10 cellular contexts compared by ENCODE assay signal in the genomic region with DNA sequence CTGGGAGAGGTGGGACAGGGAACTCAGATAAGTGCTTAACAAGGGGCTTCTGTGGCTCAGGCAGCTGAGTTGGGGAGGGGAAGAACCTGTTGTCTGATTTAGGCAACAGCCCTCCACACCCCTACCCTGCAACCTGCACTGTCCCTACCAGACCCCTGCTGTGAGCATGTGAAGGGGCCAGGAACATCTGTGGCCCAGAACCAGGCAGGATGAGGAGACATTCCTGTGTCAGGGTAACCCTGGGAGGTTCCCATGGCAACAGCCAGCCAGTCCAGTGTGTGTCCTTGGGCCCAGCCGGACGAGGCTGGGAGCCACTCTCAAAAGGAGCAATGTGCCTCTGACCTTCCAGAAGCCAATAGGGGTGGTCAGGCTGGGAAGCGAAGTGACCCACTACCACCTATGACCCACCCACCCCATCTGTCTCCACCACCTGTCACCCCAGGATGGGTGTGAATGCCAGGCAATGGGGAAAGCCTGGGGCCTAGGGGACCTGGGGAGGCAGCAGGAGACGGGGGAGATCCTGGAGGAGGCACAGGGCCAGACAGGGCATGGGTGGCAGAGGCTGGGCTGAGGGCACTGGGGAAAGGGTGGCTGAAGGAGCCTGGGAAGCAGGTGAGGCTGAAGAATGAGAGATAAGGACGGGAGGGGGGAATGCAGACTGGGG. TPM values are rescaled to one million over a fixed set of nuclear protein-coding genes. Genes with fewer than 3 reads are reported as not detected.
A peak's percentile ranks its signal among the peaks of the same experiment; 100 is the strongest.
DNase-seq lines count a peak whose midpoint lies in the region; ATAC-seq and TF ChIP-seq lines count a peak whose summit lies in the region.
"Had no signal": no experiment of that assay in that cellular context is flagged by ENCODE, and none has a peak within 500 bp of the region (broad histone marks: within the 10 kb centered on the region; RNA-seq: fewer than 3 reads in every experiment).

No MANE protein-coding gene starts in this region.

- peak overlapping the region; percentile 86 for H3K27ac ChIP-seq in CD4-positive, CD25-positive, alpha-beta regulatory T cell (ENCODE audit: insufficient read depth, low read length, poor library complexity, severe bottlenecking)
- H3K27ac ChIP-seq in H9 (ENCODE audit: insufficient read length, low read depth, low read length) (no peak overlapping the region), mesodermal cell (ENCODE audit: low read depth, low read length, severe bottlenecking) (peak overlapping the region; percentile 16)

- no peak overlapping the region for H3K56ac ChIP-seq in H9 (ENCODE audit: insufficient read length, low read depth, low read length)

- H3K9me3 ChIP-seq in CD4-positive, CD25-positive, alpha-beta regulatory T cell (ENCODE audit: control insufficient read depth in 2 of 2, low read length in 2 of 2) = no peaks in the 10 kb centered on the region
- H3K9me3 ChIP-seq in H9 (ENCODE audit: control insufficient read depth, low read depth, low read length) = no peaks in the 10 kb centered on the region
- H3K9me3 ChIP-seq in mesodermal cell (ENCODE audit: control insufficient read depth, low read length) = no peaks in the 10 kb centered on the region
- H3K9me3 ChIP-seq: neutrophil had no signal

- no peaks in the 10 kb centered on the region for H3K79me1 ChIP-seq in H9 (ENCODE audit: insufficient read depth, low read depth, low read length, poor library complexity, severe bottlenecking)

- H3K4me1 ChIP-seq in CD4-positive, CD25-positive, alpha-beta regulatory T cell (ENCODE audit: control insufficient read depth, insufficient read depth, low read length, poor library complexity, severe bottlenecking) = peaks cover 65% of the 10 kb centered on the region
- H3K4me1 ChIP-seq in H9 (ENCODE audit: insufficient read depth, low read length) (peaks cover 3% of the 10 kb centered on the region; the same call in 1 of the 2 replicates), mesodermal cell (ENCODE audit: control insufficient read depth, insufficient read depth, low read length, poor library complexity, severe bottlenecking) (peaks cover 11% of the 10 kb centered on the region)

- no peak overlapping the region for H2BK5ac ChIP-seq in H9 (ENCODE audit: insufficient read length, low read length)

- H3K36me3 Mint-ChIP-seq in CD4-positive, CD25-positive, alpha-beta regulatory T cell = peaks cover 10% of the 10 kb centered on the region
- peaks cover 0 to 5% (median 0%) of the 10 kb centered on the region in 3 experiments; a peak in 3 of 7 replicates for H3K36me3 Mint-ChIP-seq in H9 (ENCODE audit: insufficient read depth in 1 of 3, low read depth in 3 of 3)

- H3K23ac ChIP-seq in H9 (ENCODE audit: insufficient read length, low read depth, low read length) = no peak overlapping the region

- peak overlapping the region; percentile 87 to 92 (median 91) for H3K27ac Mint-ChIP-seq in CD4-positive, CD25-positive, alpha-beta regulatory T cell
- peak overlapping the region in 1 of 3 experiments; percentile 28; a peak in 2 of 7 replicates for H3K27ac Mint-ChIP-seq in H9

- H3K36me3 ChIP-seq in CD4-positive, CD25-positive, alpha-beta regulatory T cell (ENCODE audit: control insufficient read depth, insufficient read depth, low read length) = peaks cover 25% of the 10 kb centered on the region
- H3K36me3 ChIP-seq in mesodermal cell (ENCODE audit: control insufficient read depth, insufficient read depth, low read length) = peaks cover 19% of the 10 kb centered on the region

- H3K4me2 ChIP-seq in H9 (ENCODE audit: insufficient read depth, insufficient read length, low read length) = no peak overlapping the region

- peaks cover 0 to 3% (median 0%) of the 10 kb centered on the region in 7 donors for H3K9me3 Mint-ChIP-seq in CD4-positive, CD25-positive, alpha-beta regulatory T cell
- no peaks in the 10 kb centered on the region; a peak in 1 of 5 replicates for H3K9me3 Mint-ChIP-seq in H9

- no peak overlapping the region for H2BK20ac ChIP-seq in H9 (ENCODE audit: low read depth, low read length, poor library complexity, severe bottlenecking)

- no peaks in the 10 kb centered on the region for H3K79me2 ChIP-seq in H9 (ENCODE audit: insufficient read depth, low read length)

- DNase-seq in CD4-positive, CD25-positive, alpha-beta regulatory T cell = no peak
- DNase-seq in H9 = peak; percentile 60
- DNase-seq in amniotic epithelial cell (ENCODE audit: low read depth) = peak; percentile 18
- DNase-seq in NCI-H2029 (lab: John Stamatoyannopoulos, UW) = no peak
- DNase-seq: activated CD4-positive, alpha-beta T cell treated with anti-CD3 and anti-CD28 coated beads for 1 hour had no signal

- peak overlapping the region; percentile 2 to 82 (median 33) for H3K4me3 Mint-ChIP-seq in CD4-positive, CD25-positive, alpha-beta regulatory T cell
- H3K4me3 Mint-ChIP-seq in H9 = no peak overlapping the region; a peak in 1 of 5 replicates

- no peak overlapping the region for H4K5ac ChIP-seq in H9 (ENCODE audit: insufficient read length, low read depth, low read length)

- no peaks in the 10 kb centered on the region for H4K20me1 ChIP-seq in H9 (ENCODE audit: control insufficient read depth, insufficient read depth, insufficient read length)

- no peak overlapping the region for H3K9ac ChIP-seq in H9 (ENCODE audit: extremely low read depth, insufficient read length, low read length)

- no peak overlapping the region for H4K8ac ChIP-seq in H9 (replicated peaks; ENCODE audit: insufficient read length, low read depth, low read length)

- no peak overlapping the region for H4K91ac ChIP-seq in H9 (ENCODE audit: insufficient read length, low read depth, low read length)

- H2BK15ac ChIP-seq in H9 (ENCODE audit: low read depth, low read length) = no peak overlapping the region

- H3K23me2 ChIP-seq in H9 (ENCODE audit: insufficient read length, low read depth, low read length, poor library complexity, severe bottlenecking) = peaks cover 8% of the 10 kb centered on the region

- no CpG with 5 or more reads among the region's 5 CpGs for WGBS in H9 (ENCODE audit: extremely low coverage, insufficient read length, low lambda C conversion rate)
- 70 to 85% methylated on average over 3 to 4 of the region's 5 CpGs for WGBS in mesodermal cell (ENCODE audit: insufficient coverage in 2 of 2), 2 experiments

- H3T11ph ChIP-seq in H9 (ENCODE audit: low read length) = no peak overlapping the region

- no peaks in the 10 kb centered on the region for H3K27me3 ChIP-seq in CD4-positive, CD25-positive, alpha-beta regulatory T cell (ENCODE audit: control insufficient read depth, insufficient read depth, low read length)
- no peaks in the 10 kb centered on the region for H3K27me3 ChIP-seq in H9 (ENCODE audit: insufficient read depth, low read length)
- H3K27me3 ChIP-seq: neutrophil had no signal

- H2BK12ac ChIP-seq in H9 (ENCODE audit: insufficient read length, low read depth, low read length) = no peak overlapping the region

- peak overlapping the region; percentile 7 for H3K4me3 ChIP-seq in CD4-positive, CD25-positive, alpha-beta regulatory T cell (ENCODE audit: low read depth, low read length)
- H3K4me3 ChIP-seq in mesodermal cell (ENCODE audit: extremely low read depth, insufficient read depth, low read length, poor library complexity, severe bottlenecking) = no peak overlapping the region

- no peak overlapping the region for H2AK5ac ChIP-seq in H9 (ENCODE audit: insufficient read length, low read length)

- no peak overlapping the region for H3K4ac ChIP-seq in H9 (ENCODE audit: low read depth, low read length)

- ATAC-seq in CD4-positive, CD25-positive, alpha-beta regulatory T cell (ENCODE audit: low read depth in 2 of 2) = no peak
- ATAC-seq in HG03342 (IDR thresholded peaks at IDR 0.05; ENCODE audit: unreplicated experiment) (no peak), GM18867 (IDR thresholded peaks at IDR 0.05; ENCODE audit: unreplicated experiment) (no peak), GM18498 (IDR thresholded peaks at IDR 0.05; ENCODE audit: unreplicated experiment) (no peak)

- H3K4me1 Mint-ChIP-seq in CD4-positive, CD25-positive, alpha-beta regulatory T cell = peaks cover 14 to 79% (median 57%) of the 10 kb centered on the region in 4 donors
- H3K4me1 Mint-ChIP-seq in H9 = peaks cover 34 to 37% of the 10 kb centered on the region in 2 experiments

- no peak overlapping the region for H3K14ac ChIP-seq in H9 (ENCODE audit: insufficient read depth, low read length)

- H2BK120ac ChIP-seq in H9 (ENCODE audit: low read depth, low read length, poor library complexity, severe bottlenecking) = no peak overlapping the region

- no peak for TF ChIP-seq CTCF in H9 (conservative IDR thresholded peaks at IDR 0.05)

- H2AFZ ChIP-seq in H9 (ENCODE audit: low read length) = no peak overlapping the region

- H3K27me3 Mint-ChIP-seq in CD4-positive, CD25-positive, alpha-beta regulatory T cell = peaks cover 6% of the 10 kb centered on the region
- no peaks in the 10 kb centered on the region for H3K27me3 Mint-ChIP-seq in H9 (ENCODE audit: low read depth)

- H3K18ac ChIP-seq in H9 (ENCODE audit: insufficient read length, low read depth, low read length) = no peak overlapping the region

RNA-seq across cellular contexts. Expression of a gene that starts 4.9 kb away (rescaled TPM):
- 19.1 TPM for total RNA-seq in CD4-positive, CD25-positive, alpha-beta regulatory T cell
- 10 to 100 TPM; 49.3 to 76.9 (median 65.5) TPM for polyA plus RNA-seq in CD4-positive, CD25-positive, alpha-beta regulatory T cell
- total RNA-seq in H9 (2021) = 26.3 and 30.2 TPM in 2 replicates
- 16.2 TPM for polyA plus RNA-seq in mesodermal cell (2013, experiment 1 of 2)
- 13.7 TPM for polyA plus RNA-seq in mesodermal cell (2013, experiment 2 of 2)

RNA-seq across cellular contexts. Expression of a gene that starts 14.4 kb away (rescaled TPM):
- 774 TPM for total RNA-seq in CD4-positive, CD25-positive, alpha-beta regulatory T cell
- 100 to 1,000 TPM; 349 to 464 (median 399) TPM for polyA plus RNA-seq in CD4-positive, CD25-positive, alpha-beta regulatory T cell
- total RNA-seq in H9 (2021) = 21.6 and 22.5 TPM in 2 replicates
- 62.4 TPM for polyA plus RNA-seq in mesodermal cell (2013, experiment 1 of 2)
- polyA plus RNA-seq in mesodermal cell (2013, experiment 2 of 2) = 52.6 TPM

RNA-seq across cellular contexts. Expression of a gene that starts 20.1 kb away (rescaled TPM):
- 41.9 TPM for total RNA-seq in CD4-positive, CD25-positive, alpha-beta regulatory T cell
- polyA plus RNA-seq in CD4-positive, CD25-positive, alpha-beta regulatory T cell = 10 to 100 TPM; 30.2 to 47.3 (median 46.9) TPM
- total RNA-seq in H9 (2021) = 38.7 and 39.5 TPM in 2 replicates
- 24.8 TPM for polyA plus RNA-seq in mesodermal cell (2013, experiment 1 of 2)
- polyA plus RNA-seq in mesodermal cell (2013, experiment 2 of 2) = 21.1 TPM

RNA-seq across cellular contexts. Expression of a gene that starts 29.1 kb away (rescaled TPM):
- 71.3 TPM for total RNA-seq in CD4-positive, CD25-positive, alpha-beta regulatory T cell
- 10 to 100 TPM; 27.0 to 40.3 (median 30.3) TPM for polyA plus RNA-seq in CD4-positive, CD25-positive, alpha-beta regulatory T cell
- 168 and 173 TPM in 2 replicates for total RNA-seq in H9 (2021)
- polyA plus RNA-seq in mesodermal cell (2013, experiment 1 of 2) = 288 TPM
- polyA plus RNA-seq in mesodermal cell (2013, experiment 2 of 2) = 227 TPM

RNA-seq across cellular contexts. Expression of a gene that starts 33.0 kb away (rescaled TPM):
- 8.5 TPM for total RNA-seq in CD4-positive, CD25-positive, alpha-beta regulatory T cell
- polyA plus RNA-seq in CD4-positive, CD25-positive, alpha-beta regulatory T cell = 10 to 100 TPM; 51.3 to 60.0 (median 56.4) TPM
- total RNA-seq in H9 (2021) = 279 and 283 TPM in 2 replicates
- polyA plus RNA-seq in mesodermal cell (2013, experiment 1 of 2) = 298 TPM
- polyA plus RNA-seq in mesodermal cell (2013, experiment 2 of 2) = 280 TPM

Comparison
In these comparisons a context has a peak if more than half of its experiments do, and no peak if none do; other contexts are left out.
1. DNase-seq: peak in H9 (single experiment) and amniotic epithelial cell (single experiment); none in CD4-positive, CD25-positive, alpha-beta regulatory T cell (0 of 3) and NCI-H2029 (single experiment).
2. H3K4me3 Mint-ChIP-seq: peak in CD4-positive, CD25-positive, alpha-beta regulatory T cell (4 of 4); none in H9 (0 of 2).
3. RNA of a gene that starts 14.4 kb away (total RNA-seq): 774 TPM in CD4-positive, CD25-positive, alpha-beta regulatory T cell (single experiment); 21.6 to 22.5 TPM in H9; every median in the first group is over 10 times any median in the second.